Comparison of ENCODE assay signal across 3 cellular contexts in genomic region chr12:25287610-25288009, GRCh38.
"Had no signal": no experiment of that assay in that cellular context is flagged by ENCODE, and none has a peak within 500 bp of the region (broad histone marks: within the 10 kb centered on the region; RNA-seq: fewer than 3 reads in every experiment).

No MANE protein-coding gene starts in this region.

- ATAC-seq: GM12878 had no signal

- DNase-seq: GDM1, GF-D8 had no signal
